Comparison of ENCODE assay signal across 8 cellular contexts in the genomic region with DNA sequence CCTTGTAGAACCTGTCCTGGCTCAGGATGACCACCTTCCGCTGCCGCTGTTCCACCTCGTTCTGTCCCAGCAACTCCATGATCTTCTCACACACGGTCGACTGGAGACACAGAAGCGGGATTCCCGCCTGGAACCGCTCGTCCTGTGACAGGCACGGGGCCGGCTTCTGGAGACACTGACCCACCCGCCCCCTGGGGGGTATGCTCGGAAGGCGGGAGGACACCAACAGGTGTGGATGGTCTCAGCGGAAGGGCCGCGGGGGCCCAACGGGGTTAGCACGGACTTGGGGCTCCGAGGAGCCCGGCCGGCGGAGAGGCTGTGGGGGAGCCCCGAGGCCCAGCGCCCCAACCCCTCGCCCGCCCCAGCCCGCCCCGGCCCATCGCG. TPM values are rescaled to one million over a fixed set of nuclear protein-coding genes. Genes with fewer than 3 reads are reported as not detected.
A peak's percentile ranks its signal among the peaks of the same experiment; 100 is the strongest.
DNase-seq lines count a peak whose midpoint lies in the region; ATAC-seq and TF ChIP-seq lines count a peak whose summit lies in the region.

No MANE protein-coding gene starts in this region.

- peak overlapping the region; percentile 79 for H3K27ac Mint-ChIP-seq in activated CD4-positive, alpha-beta T cell treated with anti-CD3 and anti-CD28 coated beads, Interleukin-2, amount 10 ng/mL, durations not matched to agents 24 days and 14 days
- H3K27ac Mint-ChIP-seq in GM23338 (no peak overlapping the region), immature natural killer cell (peak overlapping the region in 3 of 6 donors; percentile 23 to 68 (median 53))

- H3K4me1 Mint-ChIP-seq in activated CD4-positive, alpha-beta T cell treated with anti-CD3 and anti-CD28 coated beads, Interleukin-2, amount 10 ng/mL, durations not matched to agents 24 days and 14 days = peaks cover 15% of the 10 kb centered on the region
- H3K4me1 Mint-ChIP-seq in GM23338 = peaks cover 6% of the 10 kb centered on the region; the same call in 2 of the 3 replicates
- H3K4me1 Mint-ChIP-seq in immature natural killer cell = peaks cover 20 to 24% of the 10 kb centered on the region in 2 donors

- H3K4me2 ChIP-seq in GM23338 = peak overlapping the region; percentile 91

- peak overlapping the region; percentile 81 for H2AFZ ChIP-seq in GM23338

- peaks cover 6% of the 10 kb centered on the region; the same call in 1 of the 2 replicates for H3K79me2 ChIP-seq in GM23338 (replicated peaks; ENCODE audit: insufficient read depth)

- 0 out of 2 replicates have a peak, but pooled peaks cover 4% of the 10 kb centered on the region for H3K4me1 ChIP-seq in GM23338 (ENCODE audit: insufficient read depth)
- H3K4me1 ChIP-seq in ascending aorta = peaks cover 11 to 14% of the 10 kb centered on the region in 2 donors

- H3K27me3 ChIP-seq in GM23338 (ENCODE audit: insufficient read depth) (no peaks in the 10 kb centered on the region), ascending aorta (no peaks in the 10 kb centered on the region)

- no peaks in the 10 kb centered on the region for H3K9me2 ChIP-seq in GM23338 (ENCODE audit: insufficient read depth)

- peak; percentile 21 for ATAC-seq in GM23338

- intact Hi-C loops in activated CD4-positive, alpha-beta T cell treated with anti-CD3 and anti-CD28 coated beads, Interleukin-2, amount 10 ng/mL, durations not matched to agents 24 days and 14 days (cut with micrococcal nuclease) = loop anchor here (2.0 kb wide), 1 partner anchor 26 kb away; no protein-coding TSS in a partner anchor
- intact Hi-C loops in ascending aorta (cut with DNase I) = loop anchor here (2.0 to 5.0 kb wide), 2 partner anchors 158 to 212 kb away; a partner anchor contains a TSS

- peak overlapping the region; percentile 86 for H3K4me3 Mint-ChIP-seq in activated CD4-positive, alpha-beta T cell treated with anti-CD3 and anti-CD28 coated beads, Interleukin-2, amount 10 ng/mL, durations not matched to agents 24 days and 14 days
- H3K4me3 Mint-ChIP-seq in GM23338 (peak overlapping the region; percentile 89), immature natural killer cell (peak overlapping the region; percentile 67 to 79 (median 75))

- H3K9me3 Mint-ChIP-seq in activated CD4-positive, alpha-beta T cell treated with anti-CD3 and anti-CD28 coated beads, Interleukin-2, amount 10 ng/mL, durations not matched to agents 24 days and 14 days = no peaks in the 10 kb centered on the region
- H3K9me3 Mint-ChIP-seq in GM23338 (no peaks in the 10 kb centered on the region; the same call in 2 of the 3 replicates), immature natural killer cell (no peaks in the 10 kb centered on the region)

- peak overlapping the region; percentile 87 for H3K4me3 ChIP-seq in GM23338
- peak overlapping the region; percentile 93 to 99 for H3K4me3 ChIP-seq in ascending aorta

- no peak for TF ChIP-seq CTCF in GM23338 (conservative IDR thresholded peaks at IDR 0.05; ENCODE audit: low read depth in 2 of 2)
- TF ChIP-seq CTCF in ascending aorta (IDR thresholded peaks at IDR 0.05) = peak in 2 of 3 experiments; percentile 17

- H4K20me1 ChIP-seq in GM23338 (replicated peaks; ENCODE audit: insufficient read depth) = no peaks in the 10 kb centered on the region; the same call in 1 of the 2 replicates

- no peaks in the 10 kb centered on the region for H3K27me3 Mint-ChIP-seq in activated CD4-positive, alpha-beta T cell treated with anti-CD3 and anti-CD28 coated beads, Interleukin-2, amount 10 ng/mL, durations not matched to agents 24 days and 14 days
- peaks cover 4% of the 10 kb centered on the region for H3K27me3 Mint-ChIP-seq in GM23338 (ENCODE audit: insufficient read depth, low read depth, poor library complexity)
- peaks cover 0 to 7% (median 5%) of the 10 kb centered on the region in 3 donors for H3K27me3 Mint-ChIP-seq in immature natural killer cell (ENCODE audit: low read depth in 3 of 3)

- H3K36me3 Mint-ChIP-seq in activated CD4-positive, alpha-beta T cell treated with anti-CD3 and anti-CD28 coated beads, Interleukin-2, amount 10 ng/mL, durations not matched to agents 24 days and 14 days (ENCODE audit: low read depth) = peaks cover 18% of the 10 kb centered on the region
- H3K36me3 Mint-ChIP-seq in GM23338 (ENCODE audit: low read depth) (peaks cover 46% of the 10 kb centered on the region), immature natural killer cell (peaks cover 0 to 15% (median 7%) of the 10 kb centered on the region in 3 donors)

- 0 out of 2 replicates have a peak, but pooled peaks cover 2% of the 10 kb centered on the region for H3F3A ChIP-seq in GM23338 (replicated peaks; ENCODE audit: low read depth)

- no peak overlapping the region for H3K27ac ChIP-seq in GM23338 (ENCODE audit: low read depth)
- peak overlapping the region; percentile 79 to 81 for H3K27ac ChIP-seq in ascending aorta

- H3K36me3 ChIP-seq in GM23338 (ENCODE audit: insufficient read depth) (peaks cover 10% of the 10 kb centered on the region; the same call in 1 of the 2 replicates), ascending aorta (peaks cover 38 to 44% of the 10 kb centered on the region in 2 donors)

- DNase-seq in activated CD4-positive, alpha-beta T cell treated with anti-CD3 and anti-CD28 coated beads, Interleukin-2, amount 10 ng/mL, durations not matched to agents 24 days and 14 days = peak; percentile 71
- DNase-seq in activated CD4-positive, alpha-beta T cell treated with anti-CD3 and anti-CD28 coated beads, Interleukin-2, amount 50 U/mL, for 4 hours = no peak
- DNase-seq in GM23338 (ENCODE audit: low spot score) = peak; percentile 52
- peak; percentile 30 for DNase-seq in NAMALWA (ENCODE audit: low spot score)
- peak in 1 of 2 donors; percentile 78 for DNase-seq in ascending aorta (ENCODE audit: low spot score in 2 of 2)
- no peak for DNase-seq in immature natural killer cell
- DNase-seq in stimulated activated CD8-positive, alpha-beta memory T cell treated with anti-CD3 and anti-CD28 coated beads, Interleukin-4, amount 100 ng/mL, for 48 hours = peak; percentile 48
- no peak for DNase-seq in putamen (ENCODE audit: low spot score)

- no peaks in the 10 kb centered on the region for H3K9me3 ChIP-seq in ascending aorta

TF ChIP-seq in GM23338, 12 proteins besides CTCF, POLR2A, EP300 and RAD21 (continues in another document):
- TF ChIP-seq EZH2phosphoT487 (IDR thresholded peaks at IDR 0.05; ENCODE audit: unreplicated experiment) (no peak), JUNB (IDR thresholded peaks at IDR 0.05; ENCODE audit: unreplicated experiment) (no peak), POLR2AphosphoS5 (IDR thresholded peaks at IDR 0.05; ENCODE audit: low read depth) (no peak), CREB1 (CRISPR knock-in tag; IDR thresholded peaks at IDR 0.05; ENCODE audit: low read depth) (no peak)
- TF ChIP-seq, protein P1, sequence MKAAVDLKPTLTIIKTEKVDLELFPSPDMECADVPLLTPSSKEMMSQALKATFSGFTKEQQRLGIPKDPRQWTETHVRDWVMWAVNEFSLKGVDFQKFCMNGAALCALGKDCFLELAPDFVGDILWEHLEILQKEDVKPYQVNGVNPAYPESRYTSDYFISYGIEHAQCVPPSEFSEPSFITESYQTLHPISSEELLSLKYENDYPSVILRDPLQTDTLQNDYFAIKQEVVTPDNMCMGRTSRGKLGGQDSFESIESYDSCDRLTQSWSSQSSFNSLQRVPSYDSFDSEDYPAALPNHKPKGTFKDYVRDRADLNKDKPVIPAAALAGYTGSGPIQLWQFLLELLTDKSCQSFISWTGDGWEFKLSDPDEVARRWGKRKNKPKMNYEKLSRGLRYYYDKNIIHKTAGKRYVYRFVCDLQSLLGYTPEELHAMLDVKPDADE (IDR thresholded peaks at IDR 0.05) = no peak
- TF ChIP-seq, protein P2, sequence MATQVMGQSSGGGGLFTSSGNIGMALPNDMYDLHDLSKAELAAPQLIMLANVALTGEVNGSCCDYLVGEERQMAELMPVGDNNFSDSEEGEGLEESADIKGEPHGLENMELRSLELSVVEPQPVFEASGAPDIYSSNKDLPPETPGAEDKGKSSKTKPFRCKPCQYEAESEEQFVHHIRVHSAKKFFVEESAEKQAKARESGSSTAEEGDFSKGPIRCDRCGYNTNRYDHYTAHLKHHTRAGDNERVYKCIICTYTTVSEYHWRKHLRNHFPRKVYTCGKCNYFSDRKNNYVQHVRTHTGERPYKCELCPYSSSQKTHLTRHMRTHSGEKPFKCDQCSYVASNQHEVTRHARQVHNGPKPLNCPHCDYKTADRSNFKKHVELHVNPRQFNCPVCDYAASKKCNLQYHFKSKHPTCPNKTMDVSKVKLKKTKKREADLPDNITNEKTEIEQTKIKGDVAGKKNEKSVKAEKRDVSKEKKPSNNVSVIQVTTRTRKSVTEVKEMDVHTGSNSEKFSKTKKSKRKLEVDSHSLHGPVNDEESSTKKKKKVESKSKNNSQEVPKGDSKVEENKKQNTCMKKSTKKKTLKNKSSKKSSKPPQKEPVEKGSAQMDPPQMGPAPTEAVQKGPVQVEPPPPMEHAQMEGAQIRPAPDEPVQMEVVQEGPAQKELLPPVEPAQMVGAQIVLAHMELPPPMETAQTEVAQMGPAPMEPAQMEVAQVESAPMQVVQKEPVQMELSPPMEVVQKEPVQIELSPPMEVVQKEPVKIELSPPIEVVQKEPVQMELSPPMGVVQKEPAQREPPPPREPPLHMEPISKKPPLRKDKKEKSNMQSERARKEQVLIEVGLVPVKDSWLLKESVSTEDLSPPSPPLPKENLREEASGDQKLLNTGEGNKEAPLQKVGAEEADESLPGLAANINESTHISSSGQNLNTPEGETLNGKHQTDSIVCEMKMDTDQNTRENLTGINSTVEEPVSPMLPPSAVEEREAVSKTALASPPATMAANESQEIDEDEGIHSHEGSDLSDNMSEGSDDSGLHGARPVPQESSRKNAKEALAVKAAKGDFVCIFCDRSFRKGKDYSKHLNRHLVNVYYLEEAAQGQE (IDR thresholded peaks at IDR 0.05; ENCODE audit: unreplicated experiment) = no peak

RNA-seq across cellular contexts. Expression of a gene that starts 0.5 kb away (rescaled TPM):
- 25.2 and 27.9 TPM in 2 replicates for total RNA-seq in activated CD4-positive, alpha-beta T cell treated with anti-CD3 and anti-CD28 coated beads, Interleukin-2, amount 10 ng/mL, durations not matched to agents 24 days and 14 days
- total RNA-seq in GM23338 (2014; rRNA removed; shearing (Covaris generic)) = 34.6 and 35.9 TPM in 2 replicates
- polyA plus RNA-seq in GM23338 (2016; fragmentation: Nextera tagmentation; extraction: Ambion mirVana) (23.4 and 24.8 TPM in 2 replicates), immature natural killer cell (10 to 100 TPM; 27.3 to 34.7 (median 33.7) TPM)
- total RNA-seq in ascending aorta = 39.8 TPM

RNA-seq across cellular contexts. Expression of a gene that starts 14.8 kb away (rescaled TPM):
- not detected in 2 replicates for total RNA-seq in activated CD4-positive, alpha-beta T cell treated with anti-CD3 and anti-CD28 coated beads, Interleukin-2, amount 10 ng/mL, durations not matched to agents 24 days and 14 days
- 0.24 TPM in 1 of 2 replicates, not detected in the other for total RNA-seq in GM23338 (2014; rRNA removed; shearing (Covaris generic))
- polyA plus RNA-seq in GM23338 (2016; fragmentation: Nextera tagmentation; extraction: Ambion mirVana) = not detected in 2 replicates
- total RNA-seq in ascending aorta = not detected
- polyA plus RNA-seq in immature natural killer cell = not detected

RNA-seq across cellular contexts. Expression of a gene that starts 27.8 kb away (rescaled TPM):
- 32.8 and 34.6 TPM in 2 replicates for total RNA-seq in activated CD4-positive, alpha-beta T cell treated with anti-CD3 and anti-CD28 coated beads, Interleukin-2, amount 10 ng/mL, durations not matched to agents 24 days and 14 days
- 23.7 and 32.4 TPM in 2 replicates for total RNA-seq in GM23338 (2014; rRNA removed; shearing (Covaris generic))
- polyA plus RNA-seq in GM23338 (2016; fragmentation: Nextera tagmentation; extraction: Ambion mirVana) (17.7 and 20.2 TPM in 2 replicates), immature natural killer cell (10 to 100 TPM in 1 of 3 donors, 1 to 10 TPM in 2; 4.8 to 10.4 (median 8.0) TPM)
- total RNA-seq in ascending aorta = 128 TPM

Comparison
In these comparisons a context has a peak if more than half of its experiments do, and no peak if none do; other contexts are left out.
1. DNase-seq: peak in activated CD4-positive, alpha-beta T cell treated with anti-CD3 and anti-CD28 coated beads, Interleukin-2, amount 10 ng/mL, durations not matched to agents 24 days and 14 days (single experiment), GM23338 (single experiment), NAMALWA (single experiment) and stimulated activated CD8-positive, alpha-beta memory T cell treated with anti-CD3 and anti-CD28 coated beads, Interleukin-4, amount 100 ng/mL, for 48 hours (single experiment); none in activated CD4-positive, alpha-beta T cell treated with anti-CD3 and anti-CD28 coated beads, Interleukin-2, amount 50 U/mL, for 4 hours (0 of 2), immature natural killer cell (0 of 3) and putamen (single experiment).
2. CTCF ChIP-seq: peak in ascending aorta (2 of 3); none in GM23338 (0 of 2).
3. Peak in every context shown above with its lines, with median percentiles within 50 percentile points of each other: H3K4me3 Mint-ChIP-seq.